ENCODE assay signal across 6 cellular contexts in the genomic region with DNA sequence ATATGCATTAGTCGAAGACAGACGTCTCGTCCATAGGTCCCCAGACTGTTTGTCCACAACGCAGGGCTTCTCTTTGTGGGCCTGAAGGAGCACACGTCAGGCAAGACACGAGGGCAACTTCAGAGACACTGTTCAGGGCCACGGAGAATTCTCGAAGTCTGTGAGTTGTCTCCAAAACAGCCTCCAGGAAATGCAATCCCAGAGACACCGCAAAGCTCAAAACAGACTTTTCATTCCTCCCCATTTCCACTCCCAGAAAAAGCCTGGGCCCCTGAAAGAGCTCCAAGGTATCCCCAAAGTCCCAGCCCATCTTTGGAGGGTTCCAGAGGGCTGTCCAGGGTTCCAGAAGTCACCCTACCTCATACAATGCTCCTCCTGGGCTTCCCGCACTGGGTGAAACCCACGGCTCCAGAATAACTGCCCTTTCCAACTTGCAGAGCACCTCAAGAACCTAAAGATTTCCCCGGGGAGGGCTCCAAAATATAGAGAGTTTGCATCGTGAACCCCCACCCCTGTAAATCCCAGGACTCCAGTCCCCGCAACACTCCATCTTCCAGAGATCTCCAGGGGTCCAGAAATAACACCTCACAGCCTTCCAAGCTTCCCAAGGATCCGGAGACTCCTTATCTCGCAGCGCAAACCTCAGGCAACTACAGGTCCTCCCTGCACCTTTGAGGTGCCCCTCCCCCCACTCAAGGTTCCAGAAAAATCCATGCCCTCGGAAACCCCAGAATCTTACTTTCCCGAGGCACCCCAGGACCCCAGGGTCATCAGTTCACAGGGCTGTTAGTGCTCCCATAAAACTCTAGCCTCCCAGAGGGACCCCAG. TPM values are rescaled to one million over a fixed set of nuclear protein-coding genes. Genes with fewer than 3 reads are reported as not detected.
DNase-seq lines count a peak whose midpoint lies in the region; ATAC-seq lines count a peak whose summit lies in the region.

No MANE protein-coding gene starts in this region.

- WGBS in urinary bladder: 15% methylated on average over 19 of the region's 19 CpGs

- H3K4me3 ChIP-seq in SJCRH30 (peak overlapping the region; percentile 49), iPS-18c (ENCODE audit: insufficient read depth, low read depth, low read length) (peak overlapping the region; percentile 50), urinary bladder (ENCODE audit: low read depth, low read length) (peak overlapping the region; percentile 31)

- no peaks in the 10 kb centered on the region for H3K27me3 ChIP-seq in SJCRH30

- H3K27ac ChIP-seq in SJCRH30 (peak overlapping the region; percentile 95), urinary bladder (ENCODE audit: low read depth) (peak overlapping the region; percentile 90)

- peaks cover 18% of the 10 kb centered on the region for H3K4me1 ChIP-seq in SJCRH30
- peaks cover 5% of the 10 kb centered on the region for H3K4me1 ChIP-seq in urinary bladder (ENCODE audit: insufficient read depth)

- DNase-seq in DMS53 treated with DMSO at 0.1 percent for 48 hours (lab: John Stamatoyannopoulos, UW; ENCODE audit: unreplicated experiment) (peak; percentile 36), SJCRH30 (peak in 1 of 2 experiments; percentile 41)

- H3K9me3 ChIP-seq in SJCRH30 (replicated peaks): no peaks in the 10 kb centered on the region
- H3K9me3 ChIP-seq in iPS-18c (ENCODE audit: control insufficient read depth, insufficient read depth, low read length): peaks cover 2% of the 10 kb centered on the region

- peaks cover 29% of the 10 kb centered on the region for H3K36me3 ChIP-seq in SJCRH30
- no peaks in the 10 kb centered on the region for H3K36me3 ChIP-seq in urinary bladder (ENCODE audit: insufficient read depth)

- no peak for ATAC-seq in HG02571 (IDR thresholded peaks at IDR 0.05; ENCODE audit: unreplicated experiment)
- no peak for ATAC-seq in GM18511 (IDR thresholded peaks at IDR 0.05; ENCODE audit: unreplicated experiment)

RNA-seq across cellular contexts. Expression of a gene that starts 0.7 kb away (rescaled TPM):
- total RNA-seq in SJCRH30 (2014; rRNA removed; shearing (Covaris generic)): 1,133 and 1,259 TPM in 2 replicates
- total RNA-seq in urinary bladder: 1,234 TPM
- 4,798 TPM for polyA plus RNA-seq in urinary bladder

RNA-seq across cellular contexts. Expression of a gene that starts 9.7 kb away (rescaled TPM):
- total RNA-seq in SJCRH30 (2014; rRNA removed; shearing (Covaris generic)): 49.1 and 56.9 TPM in 2 replicates
- 13.1 TPM for total RNA-seq in urinary bladder
- 73.0 TPM for polyA plus RNA-seq in urinary bladder

RNA-seq across cellular contexts. Expression of a gene that starts 28.7 kb away (rescaled TPM):
- total RNA-seq in SJCRH30 (2014; rRNA removed; shearing (Covaris generic)): 38.9 and 42.8 TPM in 2 replicates
- total RNA-seq in urinary bladder: 33.3 TPM
- 39.5 TPM for polyA plus RNA-seq in urinary bladder

RNA-seq across cellular contexts. Expression of a gene that starts 29.3 kb away (rescaled TPM):
- total RNA-seq in SJCRH30 (2014; rRNA removed; shearing (Covaris generic)): 139 and 152 TPM in 2 replicates
- total RNA-seq in urinary bladder: 61.3 TPM
- 83.4 TPM for polyA plus RNA-seq in urinary bladder

RNA-seq across cellular contexts. Expression of a gene that starts 30.9 kb away (rescaled TPM):
- total RNA-seq in SJCRH30 (2014; rRNA removed; shearing (Covaris generic)): not detected in 2 replicates
- 0.37 TPM for total RNA-seq in urinary bladder
- polyA plus RNA-seq in urinary bladder: 0.75 TPM
